ENCODE assay signal across 8 cellular contexts in the genomic region with DNA sequence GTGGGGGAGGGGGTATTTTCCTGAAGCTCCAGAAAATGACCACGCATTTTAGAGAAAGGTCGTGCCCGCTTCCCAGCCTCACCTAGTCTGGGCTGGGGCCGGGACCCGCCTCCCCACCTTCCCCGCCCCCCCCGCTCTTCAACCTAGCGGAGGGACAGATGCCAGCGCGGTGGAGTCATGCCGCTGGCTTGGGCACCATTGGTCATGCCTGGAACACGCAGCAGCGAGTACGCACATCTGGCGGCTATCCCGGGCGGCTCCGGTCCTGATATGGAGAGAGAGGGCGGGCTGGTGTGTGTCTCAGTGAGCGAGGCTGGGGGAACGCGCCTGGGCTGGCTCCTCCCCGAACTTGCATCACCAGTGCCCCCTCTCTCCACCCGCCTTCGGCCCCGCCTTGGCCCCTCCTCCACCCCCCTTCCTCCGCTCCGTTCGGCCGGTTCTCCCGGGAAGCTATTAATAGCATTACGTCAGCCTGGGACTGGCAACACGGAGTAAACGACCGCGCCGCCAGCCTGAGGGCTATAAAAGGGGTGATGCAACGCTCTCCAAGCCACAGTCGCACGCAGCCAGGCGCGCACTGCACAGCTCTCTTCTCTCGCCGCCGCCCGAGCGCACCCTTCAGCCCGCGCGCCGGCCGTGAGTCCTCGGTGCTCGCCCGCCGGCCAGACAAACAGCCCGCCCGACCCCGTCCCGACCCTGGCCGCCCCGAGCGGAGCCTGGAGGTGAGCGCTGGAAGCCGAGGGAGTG. TPM values are rescaled to one million over a fixed set of nuclear protein-coding genes. Genes with fewer than 3 reads are reported as not detected.
A peak's percentile ranks its signal among the peaks of the same experiment; 100 is the strongest.
DNase-seq lines count a peak whose midpoint lies in the region; ATAC-seq, FAIRE-seq and TF ChIP-seq lines count a peak whose summit lies in the region.

A gene with protein sequence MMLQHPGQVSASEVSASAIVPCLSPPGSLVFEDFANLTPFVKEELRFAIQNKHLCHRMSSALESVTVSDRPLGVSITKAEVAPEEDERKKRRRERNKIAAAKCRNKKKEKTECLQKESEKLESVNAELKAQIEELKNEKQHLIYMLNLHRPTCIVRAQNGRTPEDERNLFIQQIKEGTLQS (plus strand): TSS at position 553 of the 747 bp plus-strand sequence. CDS start 6,261 bp downstream, outside the sequence.

- intact Hi-C loops in ascending aorta (cut with DNase I) (loop anchor here (1.0 to 2.0 kb wide), 5 partner anchors 50 to 573 kb away; a partner anchor contains a TSS), vagina (cut with DNase I) (loop anchor here (10.0 kb wide), 1 partner anchor 134 kb away; no protein-coding TSS in a partner anchor)

- peak; percentile 59 for ATAC-seq in HG02970 (IDR thresholded peaks at IDR 0.05; ENCODE audit: low FRiP score, unreplicated experiment)

- peak within 1 kb of the TSS; percentile 64 to 78 for H3K4me3 ChIP-seq in ascending aorta
- H3K4me3 ChIP-seq in rectal smooth muscle tissue (ENCODE audit: low read length), result peak within 1 kb of the TSS; percentile 82
- peak within 1 kb of the TSS; percentile 78 to 82 for H3K4me3 ChIP-seq in vagina

- peaks cover 0 to 25% of the 10 kb centered on the region in 2 donors for H3K4me1 ChIP-seq in ascending aorta
- H3K4me1 ChIP-seq in rectal smooth muscle tissue (ENCODE audit: control insufficient read depth, insufficient read depth, low read length), result peaks cover 22% of the 10 kb centered on the region
- H3K4me1 ChIP-seq in vagina, result peaks cover 44% of the 10 kb centered on the region

- no peaks in the 10 kb centered on the region for H3K27me3 ChIP-seq in ascending aorta
- H3K27me3 ChIP-seq in rectal smooth muscle tissue (ENCODE audit: control insufficient read depth, insufficient read depth, low read length), result peaks cover 15% of the 10 kb centered on the region
- no peaks in the 10 kb centered on the region for H3K27me3 ChIP-seq in vagina

- H3K9ac ChIP-seq in rectal smooth muscle tissue (ENCODE audit: low read length), result peak within 1 kb of the TSS; percentile 84

- H3K36me3 ChIP-seq in ascending aorta (no peaks in the 10 kb centered on the region), rectal smooth muscle tissue (ENCODE audit: control insufficient read depth, insufficient read depth, low read length) (no peaks in the 10 kb centered on the region), vagina (no peaks in the 10 kb centered on the region)

- peak within 1 kb of the TSS; percentile 96 to 99 for H3K27ac ChIP-seq in ascending aorta
- H3K27ac ChIP-seq in rectal smooth muscle tissue (ENCODE audit: low read depth, low read length), result peak within 1 kb of the TSS; percentile 96
- H3K27ac ChIP-seq in vagina, result peak within 1 kb of the TSS; percentile 99

- FAIRE-seq in GM18507 (lab: Jason Lieb, UNC), result peak; percentile 93

- H3K9me3 ChIP-seq in ascending aorta (no peaks in the 10 kb centered on the region), vagina (no peaks in the 10 kb centered on the region)

- DNase-seq in GM18507 (ENCODE audit: extremely low spot score, insufficient read length, low read depth) (peak; percentile 83), NCI-H187 treated with DMSO at 0.1 percent for 48 hours (lab: John Stamatoyannopoulos, UW) (peak; percentile 56), T-helper 22 cell (ENCODE audit: low read depth) (peak; percentile 84), ascending aorta (ENCODE audit: low spot score in 2 of 2) (peak; percentile 99 to 100), hepatic stellate cell (ENCODE audit: low spot score) (peak; percentile 96), vagina (ENCODE audit: extremely low spot score in 2 of 2) (peak; percentile 100)

- TF ChIP-seq POLR2A in vagina (IDR thresholded peaks at IDR 0.05), result peak in 1 of 2 donors; percentile 99

- TF ChIP-seq CTCF in ascending aorta (IDR thresholded peaks at IDR 0.05) (no peak), vagina (IDR thresholded peaks at IDR 0.05) (no peak)

RNA-seq across cellular contexts. Expression of the gene that starts here (rescaled TPM):
- total RNA-seq in ascending aorta (79.1 TPM), vagina (34.9 TPM)

Comparison
In these comparisons a context has a peak if more than half of its experiments do, and no peak if none do; other contexts are left out.
1. Peak in every context shown above with its lines: DNase-seq, ATAC-seq, H3K4me3 ChIP-seq and H3K27ac ChIP-seq.